In the genomic region with DNA sequence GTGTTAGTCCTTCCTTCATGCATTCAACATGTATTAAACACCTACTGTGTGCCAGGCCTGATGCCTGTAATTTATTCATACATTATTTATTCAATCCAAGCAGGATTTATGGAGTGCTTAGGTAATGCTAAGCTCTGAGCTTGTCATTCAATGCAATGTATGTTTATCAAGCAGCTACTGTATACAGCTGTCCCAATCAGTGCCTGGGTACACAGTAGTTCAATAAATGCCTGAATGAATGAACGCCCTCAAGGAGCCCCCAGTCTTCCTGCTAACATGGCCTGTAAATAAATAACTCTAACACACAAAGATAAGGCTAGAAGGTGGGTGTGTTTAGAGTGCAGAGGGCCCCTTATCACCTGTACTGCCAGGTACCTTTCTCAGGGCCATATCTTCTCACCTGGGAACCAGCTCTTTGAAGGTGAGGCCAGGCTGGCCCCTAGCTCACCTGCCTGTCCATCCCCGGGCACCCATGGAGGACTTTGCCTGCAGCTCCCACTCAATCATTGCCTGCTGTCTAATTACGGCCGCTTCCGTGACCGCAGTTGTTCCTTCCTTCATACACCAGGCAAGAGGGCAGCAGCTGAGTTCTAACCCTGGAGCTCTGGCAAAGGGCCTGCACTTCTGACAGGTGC, we compare ENCODE assay signal across 23 cellular contexts. TPM values are rescaled to one million over a fixed set of nuclear protein-coding genes. Genes with fewer than 3 reads are reported as not detected.
A peak's percentile ranks its signal among the peaks of the same experiment; 100 is the strongest.
DNase-seq lines count a peak whose midpoint lies in the region; ATAC-seq, FAIRE-seq and TF ChIP-seq lines count a peak whose summit lies in the region.
"Had no signal": no experiment of that assay in that cellular context is flagged by ENCODE, and none has a peak within 500 bp of the region (broad histone marks: within the 10 kb centered on the region; RNA-seq: fewer than 3 reads in every experiment).

No MANE protein-coding gene starts in this region.

- intact Hi-C loops in mucosa of descending colon (cut with DNase I, micrococcal nuclease): no loop called here

- TF ChIP-seq CTCF in mucosa of descending colon (IDR thresholded peaks at IDR 0.05): no peak
- TF ChIP-seq CTCF in D721Med (IDR thresholded peaks at IDR 0.05; ENCODE audit: insufficient read depth, missing control alignments): no peak

- DNase-seq in NCI-H69 (lab: John Stamatoyannopoulos, UW) (peak; percentile 55), UCSD-AML1 (lab: John Stamatoyannopoulos, UW; ENCODE audit: unreplicated experiment) (peak; percentile 29), mucosa of descending colon (peak; percentile 56 to 75 (median 72)), small intestine (peak; percentile 98), D721Med (ENCODE audit: insufficient read length, low spot score) (no peak)
- no peak for DNase-seq in stimulated activated CD4-positive, alpha-beta T cell treated with anti-CD3 and anti-CD28 coated beads, Interleukin-12 subunit alpha, Interleukin-12 subunit beta, amount 100 ng/mL, for 4 hours
- DNase-seq in activated CD4-positive, alpha-beta T cell treated with anti-CD3 and anti-CD28 coated beads, Interleukin-2, amount 50 U/mL, for 48 hours: no peak
- DNase-seq: ACHN, DMS153, GDM1, H9, Kasumi-1, MG63, NCI-H1092, NCI-H1436 treated with DMSO at 0.1 percent for 48 hours, NCI-H2081 treated with DMSO at 0.1 percent for 48 hours, NCI-H446 treated with DMSO at 0.1 percent for 48 hours, NCI-H748 treated with DMSO at 0.1 percent for 48 hours, OCI-M1, RPMI8226, SHP77 treated with DMSO at 0.1 percent for 48 hours had no signal

- no peak overlapping the region for H3K4me3 ChIP-seq in mucosa of descending colon
- no peak overlapping the region for H3K4me3 ChIP-seq in small intestine (ENCODE audit: low read depth in 1 of 2, low read length in 2 of 2)
- H3K4me3 ChIP-seq: MG63 had no signal

- H3K27me3 ChIP-seq in small intestine (ENCODE audit: control insufficient read depth in 2 of 2, insufficient read depth in 2 of 2, low read length in 2 of 2): no peaks in the 10 kb centered on the region
- H3K27me3 ChIP-seq: MG63 had no signal

- FAIRE-seq in small intestine (lab: Jason Lieb, UNC) (no peak), D721Med (lab: Jason Lieb, UNC) (no peak)

- H3K36me3 ChIP-seq in mucosa of descending colon (ENCODE audit: low read depth): no peaks in the 10 kb centered on the region
- H3K36me3 ChIP-seq in small intestine (ENCODE audit: control insufficient read depth in 2 of 2, insufficient read depth in 2 of 2, low read length in 2 of 2): no peaks in the 10 kb centered on the region
- H3K36me3 ChIP-seq: MG63 had no signal

- peak overlapping the region; percentile 65 to 84 for H3K27ac ChIP-seq in small intestine (ENCODE audit: low read depth in 1 of 2, low read length in 1 of 2)

- ATAC-seq in mucosa of descending colon (peak; percentile 92), GM18870 (IDR thresholded peaks at IDR 0.05; ENCODE audit: unreplicated experiment) (no peak)
- ATAC-seq: SK-N-SH treated with all-trans-retinoic acid at 6 μM for 48 hours had no signal

- H3K9me3 ChIP-seq in mucosa of descending colon (no peaks in the 10 kb centered on the region), small intestine (ENCODE audit: control insufficient read depth, low read depth) (no peaks in the 10 kb centered on the region)
- H3K9me3 ChIP-seq: MG63 had no signal

- WGBS in small intestine, 3 donors: 20 to 63% (median 49%) methylated on average over 6 of the region's 6 CpGs

- H3K4me1 ChIP-seq in mucosa of descending colon (ENCODE audit: low read depth) (peaks cover 11% of the 10 kb centered on the region), small intestine (ENCODE audit: control insufficient read depth in 2 of 2, insufficient read depth in 1 of 2, low read depth in 1 of 2, low read length in 1 of 2) (no peaks in the 10 kb centered on the region)

RNA-seq across cellular contexts. Expression of gene KDM2B, which starts 20.0 kb away (rescaled TPM):
- 10 to 100 TPM; 17.9 to 24.5 (median 18.3) TPM for total RNA-seq in mucosa of descending colon
- polyA plus RNA-seq in small intestine: 10 to 100 TPM in 1 of 3 donors, 1 to 10 TPM in 2; 7.6 to 14.7 (median 8.9) TPM

RNA-seq across cellular contexts. Expression of gene ORAI1, which starts 25.5 kb away (rescaled TPM):
- 10 to 100 TPM in 2 of 3 donors, 1 to 10 TPM in 1; 8.2 to 17.6 (median 13.6) TPM for total RNA-seq in mucosa of descending colon
- polyA plus RNA-seq in small intestine: 10 to 100 TPM; 16.1 to 51.4 (median 30.8) TPM

Comparison
In these comparisons a context has a peak if more than half of its experiments do, and no peak if none do; other contexts are left out.
1. DNase-seq: peak in NCI-H69 (single experiment), UCSD-AML1 (single experiment), mucosa of descending colon (3 of 3) and small intestine (single experiment); none in stimulated activated CD4-positive, alpha-beta T cell treated with anti-CD3 and anti-CD28 coated beads, Interleukin-12 subunit alpha, Interleukin-12 subunit beta, amount 100 ng/mL, for 4 hours (single experiment), D721Med (single experiment) and activated CD4-positive, alpha-beta T cell treated with anti-CD3 and anti-CD28 coated beads, Interleukin-2, amount 50 U/mL, for 48 hours (0 of 2).